ENCODE assay signal across 1 cellular context in the genomic region with DNA sequence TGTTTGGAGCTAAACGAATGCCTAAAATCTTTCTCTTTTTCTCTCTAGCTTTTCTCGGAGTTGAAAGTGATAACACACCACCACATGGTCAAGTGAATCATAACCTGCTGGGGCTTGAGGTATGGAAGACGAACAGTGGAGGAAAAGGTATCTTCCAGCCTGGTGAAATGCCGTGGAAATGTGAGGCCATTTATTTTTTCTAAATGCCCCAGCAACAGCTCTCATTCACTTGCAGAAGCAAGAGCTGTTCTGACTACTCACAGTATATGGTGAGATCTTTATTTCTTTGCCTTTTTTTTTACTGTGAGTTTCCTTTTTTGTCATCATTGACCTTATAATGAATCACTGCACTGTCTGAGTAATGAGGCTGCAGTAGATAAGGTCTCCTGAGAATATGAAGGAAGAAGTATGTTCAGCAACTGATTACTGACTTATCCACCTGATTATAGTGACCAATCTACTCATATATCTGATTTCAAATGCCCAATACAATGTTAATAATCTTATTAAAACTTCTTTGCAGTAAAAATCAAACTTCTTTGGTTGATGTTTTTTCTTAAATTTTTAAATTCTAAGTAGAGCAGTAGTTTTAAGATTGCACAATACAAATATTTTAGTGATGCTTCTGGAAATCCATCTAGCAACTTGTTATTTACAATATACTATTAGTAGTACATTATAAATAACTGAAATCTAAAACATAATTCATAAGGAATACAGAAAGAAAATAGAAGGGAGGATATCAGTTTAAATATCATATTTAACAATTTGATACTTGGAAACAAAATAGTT.
TF ChIP-seq lines count a peak whose summit lies in the region.

No MANE protein-coding gene starts in this region.

TF ChIP-seq in K562, 482 proteins besides CTCF, POLR2A, EP300 and RAD21 (continued from another document):
- TF ChIP-seq, protein P1, sequence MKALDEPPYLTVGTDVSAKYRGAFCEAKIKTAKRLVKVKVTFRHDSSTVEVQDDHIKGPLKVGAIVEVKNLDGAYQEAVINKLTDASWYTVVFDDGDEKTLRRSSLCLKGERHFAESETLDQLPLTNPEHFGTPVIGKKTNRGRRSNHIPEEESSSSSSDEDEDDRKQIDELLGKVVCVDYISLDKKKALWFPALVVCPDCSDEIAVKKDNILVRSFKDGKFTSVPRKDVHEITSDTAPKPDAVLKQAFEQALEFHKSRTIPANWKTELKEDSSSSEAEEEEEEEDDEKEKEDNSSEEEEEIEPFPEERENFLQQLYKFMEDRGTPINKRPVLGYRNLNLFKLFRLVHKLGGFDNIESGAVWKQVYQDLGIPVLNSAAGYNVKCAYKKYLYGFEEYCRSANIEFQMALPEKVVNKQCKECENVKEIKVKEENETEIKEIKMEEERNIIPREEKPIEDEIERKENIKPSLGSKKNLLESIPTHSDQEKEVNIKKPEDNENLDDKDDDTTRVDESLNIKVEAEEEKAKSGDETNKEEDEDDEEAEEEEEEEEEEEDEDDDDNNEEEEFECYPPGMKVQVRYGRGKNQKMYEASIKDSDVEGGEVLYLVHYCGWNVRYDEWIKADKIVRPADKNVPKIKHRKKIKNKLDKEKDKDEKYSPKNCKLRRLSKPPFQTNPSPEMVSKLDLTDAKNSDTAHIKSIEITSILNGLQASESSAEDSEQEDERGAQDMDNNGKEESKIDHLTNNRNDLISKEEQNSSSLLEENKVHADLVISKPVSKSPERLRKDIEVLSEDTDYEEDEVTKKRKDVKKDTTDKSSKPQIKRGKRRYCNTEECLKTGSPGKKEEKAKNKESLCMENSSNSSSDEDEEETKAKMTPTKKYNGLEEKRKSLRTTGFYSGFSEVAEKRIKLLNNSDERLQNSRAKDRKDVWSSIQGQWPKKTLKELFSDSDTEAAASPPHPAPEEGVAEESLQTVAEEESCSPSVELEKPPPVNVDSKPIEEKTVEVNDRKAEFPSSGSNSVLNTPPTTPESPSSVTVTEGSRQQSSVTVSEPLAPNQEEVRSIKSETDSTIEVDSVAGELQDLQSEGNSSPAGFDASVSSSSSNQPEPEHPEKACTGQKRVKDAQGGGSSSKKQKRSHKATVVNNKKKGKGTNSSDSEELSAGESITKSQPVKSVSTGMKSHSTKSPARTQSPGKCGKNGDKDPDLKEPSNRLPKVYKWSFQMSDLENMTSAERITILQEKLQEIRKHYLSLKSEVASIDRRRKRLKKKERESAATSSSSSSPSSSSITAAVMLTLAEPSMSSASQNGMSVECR (CRISPR knock-in tag; IDR thresholded peaks at IDR 0.05) = no peak
TF ChIP-seq in K562: peak in this region for 3.
